9 cellular contexts compared by ENCODE assay signal in genomic region chr21:36542312-36543101, GRCh38.
DNase-seq lines count a peak whose midpoint lies in the region; ATAC-seq and TF ChIP-seq lines count a peak whose summit lies in the region.
"Had no signal": no experiment of that assay in that cellular context is flagged by ENCODE, and none has a peak within 500 bp of the region (broad histone marks: within the 10 kb centered on the region; RNA-seq: fewer than 3 reads in every experiment).

No MANE protein-coding gene starts in this region.

- DNase-seq in iPS DF 19.7 (ENCODE audit: low read depth, low spot score) = peak; percentile 25
- no peak for DNase-seq in foreskin fibroblast
- DNase-seq in HUDEP-2 (lab: John Stamatoyannopoulos, UW; ENCODE audit: unreplicated experiment in 76 of 76) = no peak
- DNase-seq in Peyer's patch = no peak
- DNase-seq: left lung had no signal

- H3K4me3 ChIP-seq in foreskin fibroblast (ENCODE audit: low read depth in 1 of 2, low read length in 2 of 2) = no peak overlapping the region
- no peak overlapping the region for H3K4me3 ChIP-seq in Peyer's patch
- H3K4me3 ChIP-seq: left lung had no signal

- no peak overlapping the region for H3K27ac ChIP-seq in Peyer's patch
- H3K27ac ChIP-seq: left lung had no signal

- H3K36me3 ChIP-seq in Peyer's patch = no peaks in the 10 kb centered on the region
- H3K36me3 ChIP-seq: left lung had no signal

- TF ChIP-seq CTCF in foreskin fibroblast (IDR thresholded peaks at IDR 0.05; ENCODE audit: low read depth, low read length) (no peak), Peyer's patch (IDR thresholded peaks at IDR 0.05) (no peak)

- H3K4me1 ChIP-seq in Peyer's patch = no peaks in the 10 kb centered on the region
- H3K4me1 ChIP-seq: left lung had no signal

- no peak for TF ChIP-seq POLR2A in Peyer's patch (IDR thresholded peaks at IDR 0.05)

- ATAC-seq in GM18499 (IDR thresholded peaks at IDR 0.05; ENCODE audit: insufficient read depth, unreplicated experiment) (peak; percentile 50), GM21390 (IDR thresholded peaks at IDR 0.05; ENCODE audit: unreplicated experiment) (peak; percentile 62), HG03442 (IDR thresholded peaks at IDR 0.05; ENCODE audit: unreplicated experiment) (peak; percentile 52), HG02970 (IDR thresholded peaks at IDR 0.05; ENCODE audit: low FRiP score, unreplicated experiment) (no peak)
- ATAC-seq: left lung had no signal

- H3K9me3 ChIP-seq in Peyer's patch = no peaks in the 10 kb centered on the region
- H3K9me3 ChIP-seq: left lung had no signal

- H3K27me3 ChIP-seq in Peyer's patch = no peaks in the 10 kb centered on the region
